Comparison of ENCODE assay signal across 8 cellular contexts in the genomic region with DNA sequence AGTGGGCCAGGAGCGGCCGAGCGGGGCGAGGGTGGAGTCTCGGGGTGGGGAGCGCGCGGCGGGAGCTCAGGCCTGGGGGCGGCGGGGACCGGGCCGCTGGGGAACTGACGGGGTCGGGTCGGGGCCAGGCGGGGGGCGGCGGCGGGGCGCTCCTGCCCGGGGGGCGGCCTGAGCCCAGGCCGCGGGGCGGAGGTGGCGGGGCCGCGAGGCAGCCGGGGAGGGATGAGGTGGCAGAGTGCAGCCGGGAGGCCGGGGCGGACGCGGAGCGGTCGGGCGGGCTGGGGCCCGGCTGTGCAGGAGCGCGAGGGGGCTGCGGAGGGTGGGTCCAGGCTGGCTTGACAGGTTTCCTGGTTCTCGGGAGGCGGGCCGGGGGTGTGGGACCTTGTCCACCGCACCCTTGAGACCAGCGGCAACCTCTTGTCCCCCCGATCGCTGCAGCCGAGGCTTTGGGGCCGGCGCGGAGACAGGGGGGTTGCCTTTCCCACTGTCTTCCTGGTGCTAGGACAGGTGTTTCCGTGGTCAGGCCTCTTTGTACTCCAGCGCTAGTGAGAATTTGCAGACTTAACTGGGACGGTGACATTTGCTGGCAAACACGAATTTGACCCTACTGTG. TPM values are rescaled to one million over a fixed set of nuclear protein-coding genes. Genes with fewer than 3 reads are reported as not detected.
DNase-seq lines count a peak whose midpoint lies in the region; ATAC-seq and TF ChIP-seq lines count a peak whose summit lies in the region.
"Not testable (repeated sequence)": the region's sequence is repeated elsewhere in the genome, so short reads cannot be mapped to it uniquely, and the experiment has no call there.

No MANE protein-coding gene starts in this region.

- not testable (repeated sequence) for H3K27ac ChIP-seq in SK-N-MC

- DNase-seq in Daoy (ENCODE audit: low read depth) (peak; percentile 41), glomerular visceral epithelial cell (ENCODE audit: extremely low spot score) (peak; percentile 12), natural killer cell (peak; percentile 25)
- not testable (repeated sequence) for DNase-seq in SK-N-MC (ENCODE audit: low read depth, low spot score)
- peak; percentile 63 for DNase-seq in activated naive CD8-positive, alpha-beta T cell treated with anti-CD3 and anti-CD28 coated beads, Interleukin-2, amount 10 ng/mL, durations not matched to agents 7 days and 5 days
- peak; percentile 11 for DNase-seq in stimulated activated naive B cell treated with anti-CD40 and anti-IgM and Interleukin-4, amounts not matched to agents 10 μg/mL and 1 μg/mL and 100 μg/mL, for 72 hours

- H3K4me3 ChIP-seq in SK-N-MC = peak overlapping the region; percentile 86

- POLR2A ChIA-PET in activated naive CD8-positive, alpha-beta T cell treated with anti-CD3 and anti-CD28 coated beads, Interleukin-2, amount 10 ng/mL, durations not matched to agents 7 days and 5 days (lab: Charles Lee) = not testable (repeated sequence)

- not testable (repeated sequence) for H3K36me3 ChIP-seq in SK-N-MC (ENCODE audit: insufficient read depth, low read length)

- H3K4me1 Mint-ChIP-seq in activated naive CD8-positive, alpha-beta T cell treated with anti-CD3 and anti-CD28 coated beads, Interleukin-2, amount 10 ng/mL, durations not matched to agents 7 days and 5 days = not testable (repeated sequence)
- H3K4me1 Mint-ChIP-seq in natural killer cell = peaks cover 0 to 10% of the 10 kb centered on the region in 2 donors
- peaks cover 6 to 15% of the 10 kb centered on the region in 2 donors for H3K4me1 Mint-ChIP-seq in stimulated activated naive B cell treated with anti-CD40 and anti-IgM and Interleukin-4, amounts not matched to agents 10 μg/mL and 1 μg/mL and 100 μg/mL, for 72 hours

- intact Hi-C loops in natural killer cell (cut with micrococcal nuclease) = not testable (repeated sequence)

- not testable (repeated sequence) for H3K9me3 Mint-ChIP-seq in activated naive CD8-positive, alpha-beta T cell treated with anti-CD3 and anti-CD28 coated beads, Interleukin-2, amount 10 ng/mL, durations not matched to agents 7 days and 5 days; natural killer cell; stimulated activated naive B cell treated with anti-CD40 and anti-IgM and Interleukin-4, amounts not matched to agents 10 μg/mL and 1 μg/mL and 100 μg/mL, for 72 hours

- H3K9ac ChIP-seq in SK-N-MC (ENCODE audit: insufficient read length) = peak overlapping the region; percentile 83

- TF ChIP-seq CTCF in natural killer cell (IDR thresholded peaks at IDR 0.05) = not testable (repeated sequence)

- H3K27ac Mint-ChIP-seq in activated naive CD8-positive, alpha-beta T cell treated with anti-CD3 and anti-CD28 coated beads, Interleukin-2, amount 10 ng/mL, durations not matched to agents 7 days and 5 days = peak overlapping the region; percentile 75
- H3K27ac Mint-ChIP-seq in natural killer cell = peak overlapping the region; percentile 29 to 72
- H3K27ac Mint-ChIP-seq in stimulated activated naive B cell treated with anti-CD40 and anti-IgM and Interleukin-4, amounts not matched to agents 10 μg/mL and 1 μg/mL and 100 μg/mL, for 72 hours = peak overlapping the region; percentile 90

- not testable (repeated sequence) for H3K36me3 Mint-ChIP-seq in activated naive CD8-positive, alpha-beta T cell treated with anti-CD3 and anti-CD28 coated beads, Interleukin-2, amount 10 ng/mL, durations not matched to agents 7 days and 5 days; natural killer cell; stimulated activated naive B cell treated with anti-CD40 and anti-IgM and Interleukin-4, amounts not matched to agents 10 μg/mL and 1 μg/mL and 100 μg/mL, for 72 hours

- H3K27me3 Mint-ChIP-seq in activated naive CD8-positive, alpha-beta T cell treated with anti-CD3 and anti-CD28 coated beads, Interleukin-2, amount 10 ng/mL, durations not matched to agents 7 days and 5 days; natural killer cell (ENCODE audit: low read depth in 2 of 2); stimulated activated naive B cell treated with anti-CD40 and anti-IgM and Interleukin-4, amounts not matched to agents 10 μg/mL and 1 μg/mL and 100 μg/mL, for 72 hours: not testable (repeated sequence)

- ATAC-seq in GM21529 (IDR thresholded peaks at IDR 0.05; ENCODE audit: unreplicated experiment) (peak; percentile 34), HG03520 (IDR thresholded peaks at IDR 0.05; ENCODE audit: unreplicated experiment) (peak; percentile 27), natural killer cell (peak; percentile 13 to 19 (median 17))
- ATAC-seq in activated naive CD8-positive, alpha-beta T cell treated with anti-CD3 and anti-CD28 coated beads, Interleukin-2, amount 10 ng/mL, durations not matched to agents 7 days and 5 days (ENCODE audit: low read depth) = peak; percentile 41
- peak; percentile 46 to 50 for ATAC-seq in stimulated activated naive B cell treated with anti-CD40 and anti-IgM and Interleukin-4, amounts not matched to agents 10 μg/mL and 1 μg/mL and 100 μg/mL, for 72 hours (replicated peaks)

- H3K4me3 Mint-ChIP-seq in activated naive CD8-positive, alpha-beta T cell treated with anti-CD3 and anti-CD28 coated beads, Interleukin-2, amount 10 ng/mL, durations not matched to agents 7 days and 5 days = peak overlapping the region; percentile 84
- peak overlapping the region; percentile 87 for H3K4me3 Mint-ChIP-seq in natural killer cell
- H3K4me3 Mint-ChIP-seq in stimulated activated naive B cell treated with anti-CD40 and anti-IgM and Interleukin-4, amounts not matched to agents 10 μg/mL and 1 μg/mL and 100 μg/mL, for 72 hours = peak overlapping the region; percentile 85 to 90

- H3K9me3 ChIP-seq in SK-N-MC (ENCODE audit: low read depth, low read length) = not testable (repeated sequence)

RNA-seq across cellular contexts. Expression of a gene that starts 0.8 kb away (rescaled TPM):
- total RNA-seq in Daoy (2014; rRNA removed; shearing (Covaris generic)) = 18.5 and 25.0 TPM in 2 replicates
- 10 to 100 TPM; 10.9 to 11.1 TPM for total RNA-seq in activated naive CD8-positive, alpha-beta T cell treated with anti-CD3 and anti-CD28 coated beads, Interleukin-2, amount 10 ng/mL, durations not matched to agents 7 days and 5 days
- total RNA-seq in natural killer cell = 1 to 10 TPM; 5.7 to 8.2 (median 7.1) TPM
